Comparison of ENCODE assay signal across 20 cellular contexts in genomic region chr4:134700251-134700650, GRCh38.
DNase-seq lines count a peak whose midpoint lies in the region; ATAC-seq, FAIRE-seq and TF ChIP-seq lines count a peak whose summit lies in the region.
"Had no signal": no experiment of that assay in that cellular context is flagged by ENCODE, and none has a peak within 500 bp of the region (broad histone marks: within the 10 kb centered on the region; RNA-seq: fewer than 3 reads in every experiment).

No MANE protein-coding gene starts in this region.

- H3K56ac ChIP-seq in IMR-90 (ENCODE audit: extremely low read depth, insufficient read depth, low read length): no peak overlapping the region

- dilution Hi-C loops in IMR-90 (cut with HindIII; ENCODE audit: low sequenced_read_pairs, unreplicated experiment): no loop called here

- CTCF ChIA-PET in IMR-90 (lab: Yijun Ruan, JAX) (no interaction called here), K562 (lab: Yijun Ruan, JAX; ENCODE audit: low intra/inter-chr PET ratio) (no interaction called here)

- H4K91ac ChIP-seq in IMR-90 (ENCODE audit: insufficient read depth, low read depth, low read length): no peak overlapping the region

- in situ Hi-C loops in IMR-90 (cut with MboI; ENCODE audit: low sequenced_read_pairs): no loop called here
- in situ Hi-C loops in K562 (cut with MboI): no loop called here

- no peak overlapping the region for H3K4me3 ChIP-seq in IMR-90 (ENCODE audit: insufficient read depth, low read depth, low read length)
- H3K4me3 ChIP-seq in K562: no peak overlapping the region
- no peak overlapping the region for H3K4me3 ChIP-seq in pancreas
- H3K4me3 ChIP-seq: BLaER1 had no signal

- H3K27me3 ChIP-seq in IMR-90 (ENCODE audit: control insufficient read depth, insufficient read depth, low read length) (no peaks in the 10 kb centered on the region), K562 (ENCODE audit: control insufficient read depth in 2 of 2, insufficient read depth in 2 of 2, low read length in 2 of 2) (no peaks in the 10 kb centered on the region), pancreas (no peaks in the 10 kb centered on the region)
- H3K27me3 ChIP-seq: BLaER1 had no signal

- H3K9me1 ChIP-seq in IMR-90 (ENCODE audit: insufficient read depth, low read length): no peaks in the 10 kb centered on the region
- H3K9me1 ChIP-seq in K562 (ENCODE audit: control insufficient read depth, insufficient read depth, low read length): no peaks in the 10 kb centered on the region

- POLR2A ChIA-PET in IMR-90 (lab: Charles Lee; ENCODE audit: unreplicated experiment) (no interaction called here), K562 (lab: Yijun Ruan, JAX) (no interaction called here)

- intact Hi-C loops in IMR-90 (cut with micrococcal nuclease) (no loop called here), K562 (cut with micrococcal nuclease) (no loop called here), pancreas (cut with DNase I) (no loop called here)

- H4K20me1 ChIP-seq in IMR-90 (ENCODE audit: insufficient read depth, low read length): no peaks in the 10 kb centered on the region
- H4K20me1 ChIP-seq in K562 (replicated peaks; ENCODE audit: control insufficient read depth, insufficient read depth, low read length): no peaks in the 10 kb centered on the region
- H4K20me1 ChIP-seq: BLaER1 had no signal

- TF ChIP-seq RAD21 in IMR-90 (IDR thresholded peaks at IDR 0.05; ENCODE audit: low read length): no peak
- TF ChIP-seq RAD21 in K562 (CRISPR knock-in tag; conservative IDR thresholded peaks at IDR 0.05 in 1 of 2, IDR thresholded peaks at IDR 0.05 in 1 of 2): no peak

- BruUV-seq in IMR-90 (replicated peaks; lab: Mats Ljungman, UMichigan) (no TSS peak), K562 (replicated peaks; lab: Mats Ljungman, UMichigan) (no TSS peak)

- no peak for DNase-seq in IMR-90
- DNase-seq in K562 (ENCODE audit: extremely low read depth in 1 of 4, low spot score in 3 of 4): no peak
- DNase-seq in pancreas: no peak
- no peak for DNase-seq in Kasumi-1 (lab: John Stamatoyannopoulos, UW)
- no peak for DNase-seq in RCC 7860 (ENCODE audit: low spot score)
- DNase-seq: CD4-positive, CD25-positive, alpha-beta regulatory T cell; CD8-positive, alpha-beta T cell; DMS 273 treated with DMSO at 0.1 percent for 48 hours; DMS79; EL; GDM1; GOT3; H7; HCEC 1CT had no signal

- no peak overlapping the region for H3K4ac ChIP-seq in IMR-90 (ENCODE audit: low read depth, low read length)

- TF ChIP-seq EP300 in K562 (IDR thresholded peaks at IDR 0.05; ENCODE audit: low read length): no peak

- no peak overlapping the region for H3K23ac ChIP-seq in IMR-90 (ENCODE audit: low read depth, low read length)

- no peaks in the 10 kb centered on the region for H3K36me3 ChIP-seq in IMR-90 (ENCODE audit: control insufficient read depth, insufficient read depth, low read length)
- H3K36me3 ChIP-seq in K562 (ENCODE audit: control insufficient read depth, insufficient read depth, low read length): no peaks in the 10 kb centered on the region
- no peaks in the 10 kb centered on the region for H3K36me3 ChIP-seq in pancreas
- H3K36me3 ChIP-seq: BLaER1 had no signal

- H3K79me1 ChIP-seq in IMR-90 (ENCODE audit: low read depth in 1 of 2, low read length in 2 of 2): no peaks in the 10 kb centered on the region

- H2AFZ ChIP-seq in IMR-90 (replicated peaks; ENCODE audit: low read length, poor library complexity) (no peak overlapping the region), K562 (ENCODE audit: low read depth, low read length) (no peak overlapping the region)

- no peak overlapping the region for H2AK5ac ChIP-seq in IMR-90 (ENCODE audit: low read depth, low read length)

- TF ChIP-seq POLR2A in IMR-90 (IDR thresholded peaks at IDR 0.05; ENCODE audit: low read depth, low read length): no peak
- no peak for TF ChIP-seq POLR2A in K562 (conservative IDR thresholded peaks at IDR 0.05)

- no peak overlapping the region for H2BK15ac ChIP-seq in IMR-90 (ENCODE audit: low read depth, low read length)

- TF ChIP-seq CTCF in IMR-90 (conservative IDR thresholded peaks at IDR 0.05; ENCODE audit: low read depth, low read length): no peak
- no peak for TF ChIP-seq CTCF in K562 (IDR thresholded peaks at IDR 0.05 in 2 of 3, conservative IDR thresholded peaks at IDR 0.05 in 1 of 3; ENCODE audit: insufficient read depth in 2 of 3, low read depth in 1 of 3, low read length in 3 of 3)
- no peak for TF ChIP-seq CTCF in pancreas (IDR thresholded peaks at IDR 0.05)

- H2AK9ac ChIP-seq in IMR-90 (replicated peaks; ENCODE audit: low read depth, low read length, poor library complexity): no peak overlapping the region

- no peak overlapping the region for H4K5ac ChIP-seq in IMR-90 (ENCODE audit: low read depth, low read length)

- no peak overlapping the region for H3K4me2 ChIP-seq in IMR-90 (ENCODE audit: low read depth, low read length)
- H3K4me2 ChIP-seq in K562 (ENCODE audit: insufficient read depth, low read length): no peak overlapping the region
- H3K4me2 ChIP-seq: BLaER1 had no signal

- H3K9ac ChIP-seq in IMR-90 (ENCODE audit: low read depth, low read length) (no peak overlapping the region), K562 (ENCODE audit: insufficient read depth in 1 of 2, low read depth in 2 of 2, low read length in 2 of 2) (no peak overlapping the region)
- H3K9ac ChIP-seq: BLaER1 had no signal

- no peak overlapping the region for H2BK120ac ChIP-seq in IMR-90 (ENCODE audit: low read depth, low read length)

- no peaks in the 10 kb centered on the region for H3K4me1 ChIP-seq in IMR-90 (ENCODE audit: control insufficient read depth, insufficient read depth, low read length)
- no peaks in the 10 kb centered on the region for H3K4me1 ChIP-seq in K562 (replicated peaks in 1 of 2; ENCODE audit: control insufficient read depth in 2 of 2, insufficient read depth in 2 of 2, low read length in 2 of 2)
- no peaks in the 10 kb centered on the region for H3K4me1 ChIP-seq in pancreas
- H3K4me1 ChIP-seq: BLaER1 had no signal

- H3K79me2 ChIP-seq in K562 (ENCODE audit: control insufficient read depth, insufficient read depth, low read length): no peaks in the 10 kb centered on the region

- H2BK20ac ChIP-seq in IMR-90 (ENCODE audit: low read depth, low read length): no peak overlapping the region

- ATAC-seq in IMR-90 (ENCODE audit: low read depth) (no peak), K562 (no peak), pancreas (no peak), HG02970 (IDR thresholded peaks at IDR 0.05; ENCODE audit: low FRiP score, unreplicated experiment) (no peak)
- ATAC-seq: CD8-positive, alpha-beta T cell had no signal

- no peak for FAIRE-seq in K562 (lab: Jason Lieb, UNC)
- FAIRE-seq in pancreas (lab: Jason Lieb, UNC): peak; percentile 5
- FAIRE-seq in RCC 7860 (lab: Jason Lieb, UNC): no peak
- FAIRE-seq: D721Med, GM12891, GM18507 had no signal

- H4K8ac ChIP-seq in IMR-90 (ENCODE audit: low read depth in 2 of 2, low read length in 2 of 2): no peak overlapping the region

- WGBS in IMR-90 (ENCODE audit: extremely low coverage in 2 of 2, insufficient read length in 1 of 2), 2 experiments: no CpG with 5 or more reads among the region's 4 CpGs
- 0% methylated on average over 4 of the region's 4 CpGs for WGBS in K562 (ENCODE audit: insufficient coverage, low coverage, missing lambda C conversion rate)
- 63 to 67% methylated on average over 4 of the region's 4 CpGs for WGBS in pancreas, 2 donors

- no peak overlapping the region for H2BK5ac ChIP-seq in IMR-90 (ENCODE audit: low read depth, low read length, poor library complexity, severe bottlenecking)

- H3K9me3 ChIP-seq in IMR-90 (ENCODE audit: control insufficient read depth, insufficient read depth, low read length) (peaks cover 2% of the 10 kb centered on the region; the same call in 1 of the 2 replicates), K562 (replicated peaks; ENCODE audit: control insufficient read depth, insufficient read depth, low read depth, low read length) (no peaks in the 10 kb centered on the region), pancreas (no peaks in the 10 kb centered on the region)

- no peak overlapping the region for H3K18ac ChIP-seq in IMR-90 (ENCODE audit: low read depth, low read length)

- H3K27ac ChIP-seq in IMR-90 (ENCODE audit: insufficient read depth, low read length) (no peak overlapping the region), K562 (ENCODE audit: extremely low read depth, low read depth, low read length) (no peak overlapping the region), pancreas (no peak overlapping the region)
- H3K27ac ChIP-seq: BLaER1, C4-2B had no signal

- no peak overlapping the region for H3K14ac ChIP-seq in IMR-90 (replicated peaks; ENCODE audit: low read depth, low read length)

TF ChIP-seq in IMR-90, 13 proteins besides CTCF, POLR2A, EP300 and RAD21:
- TF ChIP-seq CEBPB (IDR thresholded peaks at IDR 0.05; ENCODE audit: low read depth, low read length) (peak; percentile 77), NFE2L2 (IDR thresholded peaks at IDR 0.05; ENCODE audit: low read depth, low read length) (no peak)

TF ChIP-seq in K562, 482 proteins besides CTCF, POLR2A, EP300 and RAD21:
- TF ChIP-seq CEBPB (tag; IDR thresholded peaks at IDR 0.05): 0 out of 2 replicates have a peak, but pooled peaks have one; percentile 15
- TF ChIP-seq CEBPG (CRISPR knock-in tag; IDR thresholded peaks at IDR 0.05): no peak
- peak in 1 of 2 experiments; percentile 74; a peak in 2 of 4 replicates for TF ChIP-seq CEBPG (tag; conservative IDR thresholded peaks at IDR 0.05 in 1 of 2, IDR thresholded peaks at IDR 0.05 in 1 of 2)
- TF ChIP-seq ZNF140 (CRISPR knock-in tag; IDR thresholded peaks at IDR 0.05): no peak
- no peak for TF ChIP-seq SAFB2 (IDR thresholded peaks at IDR 0.05; ENCODE audit: borderline replicate concordance, low read depth, low read length, severe bottlenecking)
